In genomic region chr17:77354420-77354720, GRCh38 we compare ENCODE assay signal across 11 cellular contexts.
A peak's percentile ranks its signal among the peaks of the same experiment; 100 is the strongest.
DNase-seq lines count a peak whose midpoint lies in the region; ATAC-seq, FAIRE-seq and TF ChIP-seq lines count a peak whose summit lies in the region.
"Had no signal": no experiment of that assay in that cellular context is flagged by ENCODE, and none has a peak within 500 bp of the region (broad histone marks: within the 10 kb centered on the region; RNA-seq: fewer than 3 reads in every experiment).

No MANE protein-coding gene starts in this region.

- no peaks in the 10 kb centered on the region for H3K36me3 Mint-ChIP-seq in CD4-positive, alpha-beta memory T cell

- H4K20me1 ChIP-seq in keratinocyte (ENCODE audit: control insufficient read depth, extremely low read depth, insufficient read depth, low read length), result peaks cover 84% of the 10 kb centered on the region

- H3K4me1 Mint-ChIP-seq in CD4-positive, alpha-beta memory T cell, result peaks cover 10 to 55% (median 25%) of the 10 kb centered on the region in 4 donors

- H3K4me3 Mint-ChIP-seq in CD4-positive, alpha-beta memory T cell, result no peak overlapping the region

- H3K27me3 Mint-ChIP-seq in CD4-positive, alpha-beta memory T cell, result no peaks in the 10 kb centered on the region

- no peak overlapping the region for H2AFZ ChIP-seq in keratinocyte (ENCODE audit: control insufficient read depth, low read length)

- peaks cover 24% of the 10 kb centered on the region for H3K4me1 ChIP-seq in keratinocyte (ENCODE audit: control insufficient read depth, extremely low read depth, insufficient read depth, low read length)
- peaks cover 13% of the 10 kb centered on the region for H3K4me1 ChIP-seq in CD4-positive, alpha-beta memory T cell (ENCODE audit: insufficient read depth, low read length)

- no peak for ATAC-seq in GM19395 (IDR thresholded peaks at IDR 0.05; ENCODE audit: unreplicated experiment)
- no peak for ATAC-seq in GM19324 (IDR thresholded peaks at IDR 0.05; ENCODE audit: low FRiP score, unreplicated experiment)

- dilution Hi-C loops in keratinocyte (cut with MboI; ENCODE audit: extremely low pct_ligation_motif_present, low sequenced_read_pairs), result no loop called here

- H3K27ac Mint-ChIP-seq in CD4-positive, alpha-beta memory T cell, result no peak overlapping the region

- no peak overlapping the region for H3K9ac ChIP-seq in keratinocyte (ENCODE audit: control insufficient read depth, extremely low read depth, insufficient read depth, low read length)

- no peak for FAIRE-seq in keratinocyte (lab: Jason Lieb, UNC)

- H3K79me2 ChIP-seq in keratinocyte (ENCODE audit: control insufficient read depth, insufficient read depth, low read length), result peaks cover 87% of the 10 kb centered on the region

- POLR2A ChIA-PET in CD4-positive, alpha-beta memory T cell (lab: Charles Lee; ENCODE audit: partially characterized antibody), result interaction anchor here (0.6 to 1.7 kb wide), 4 partner anchors 8 to 21 kb away, joined by 3 to 5 read pairs (median 4); no protein-coding TSS in a partner anchor

- peak; percentile 8 for DNase-seq in GM20000 (ENCODE audit: low spot score)
- DNase-seq in keratinocyte (ENCODE audit: low read depth, low spot score), result no peak
- DNase-seq in CD4-positive, alpha-beta memory T cell, result no peak
- no peak for DNase-seq in COLO668 (lab: John Stamatoyannopoulos, UW; ENCODE audit: unreplicated experiment)
- DNase-seq: activated CD4-positive, alpha-beta T cell treated with anti-CD3 and anti-CD28 coated beads for 4 hours; hypothalamus; NCI-H1417 treated with DMSO at 0.1 percent for 48 hours had no signal

- H3K9me3 Mint-ChIP-seq in CD4-positive, alpha-beta memory T cell, result peaks cover 0 to 10% (median 0%) of the 10 kb centered on the region in 8 donors

- intact Hi-C loops in CD4-positive, alpha-beta memory T cell (cut with micrococcal nuclease), result no loop called here

- H3K4me3 ChIP-seq in WI38 (ENCODE audit: low read depth, low read length) (peak overlapping the region; percentile 26), keratinocyte (ENCODE audit: control insufficient read depth in 2 of 3, extremely low read depth in 1 of 3, insufficient read depth in 2 of 3, low read depth in 1 of 3, low read length in 3 of 3) (no peak overlapping the region), skin epidermis (no peak overlapping the region)
- no peak overlapping the region for H3K4me3 ChIP-seq in CD4-positive, alpha-beta memory T cell (ENCODE audit: low read length in 2 of 2)

- H3K4me2 ChIP-seq in keratinocyte (ENCODE audit: control insufficient read depth, extremely low read depth, insufficient read depth, low read depth, low read length), result no peak overlapping the region

- CTCF ChIA-PET in CD4-positive, alpha-beta memory T cell (lab: Charles Lee; ENCODE audit: partially characterized antibody), result interaction anchor here (2.0 kb wide), 1 partner anchor 13 kb away, joined by 7 read pairs; no protein-coding TSS in a partner anchor

- H3K9me1 ChIP-seq in keratinocyte (ENCODE audit: control insufficient read depth, extremely low read depth, insufficient read depth, low read length), result peaks cover 27% of the 10 kb centered on the region

- H3K36me3 ChIP-seq in keratinocyte (ENCODE audit: control insufficient read depth in 2 of 2, extremely low read depth in 1 of 2, insufficient read depth in 2 of 2, low read length in 2 of 2), result peaks cover 13 to 34% of the 10 kb centered on the region in 2 experiments
- no peaks in the 10 kb centered on the region for H3K36me3 ChIP-seq in CD4-positive, alpha-beta memory T cell (ENCODE audit: insufficient read depth, low read length)

- TF ChIP-seq CTCF in GM20000 (IDR thresholded peaks at IDR 0.05; ENCODE audit: extremely low read depth, missing control alignments) (no peak), WI38 (IDR thresholded peaks at IDR 0.05; ENCODE audit: low read depth, low read length) (no peak), keratinocyte (optimal IDR thresholded peaks at IDR 0.05 in 1 of 3, IDR thresholded peaks at IDR 0.05 in 1 of 3, conservative IDR thresholded peaks at IDR 0.05 in 1 of 3; ENCODE audit: extremely low read depth in 1 of 3, insufficient read depth in 2 of 3, low read length in 3 of 3) (no peak)

- no peaks in the 10 kb centered on the region for H3K9me3 ChIP-seq in keratinocyte (ENCODE audit: control insufficient read depth, low read depth, low read length)
- H3K9me3 ChIP-seq in CD4-positive, alpha-beta memory T cell (ENCODE audit: control insufficient read depth in 1 of 2, low read length in 2 of 2), result no peaks in the 10 kb centered on the region

- H3K27me3 ChIP-seq in keratinocyte (ENCODE audit: control insufficient read depth, extremely low read depth, insufficient read depth, low read length), result no peaks in the 10 kb centered on the region
- no peaks in the 10 kb centered on the region for H3K27me3 ChIP-seq in CD4-positive, alpha-beta memory T cell (ENCODE audit: insufficient read depth, low read length)

- H3K27ac ChIP-seq in keratinocyte (ENCODE audit: control insufficient read depth, insufficient read depth, low read length) (peak overlapping the region; percentile 54), skin epidermis (peak overlapping the region in 17 of 21 experiments; percentile 7 to 77 (median 58))
- H3K27ac ChIP-seq in CD4-positive, alpha-beta memory T cell (ENCODE audit: low read depth, low read length), result no peak overlapping the region
